In genomic region chr9:128361296-128361980, GRCh38 we compare ENCODE assay signal across 1 cellular context.
TF ChIP-seq lines count a peak whose summit lies in the region.

No MANE protein-coding gene starts in this region.

TF ChIP-seq in A549, 52 proteins besides CTCF, POLR2A, EP300 and RAD21 (continued from another document):
- no peak for TF ChIP-seq HES2 (IDR thresholded peaks at IDR 0.05)
- no peak for TF ChIP-seq ZFP36 (IDR thresholded peaks at IDR 0.05; ENCODE audit: borderline replicate concordance, partially characterized antibody)
- TF ChIP-seq CBX8 (IDR thresholded peaks at IDR 0.05): no peak
- TF ChIP-seq ZSCAN20 (CRISPR knock-in tag; IDR thresholded peaks at IDR 0.05): no peak
- TF ChIP-seq, protein P1, sequence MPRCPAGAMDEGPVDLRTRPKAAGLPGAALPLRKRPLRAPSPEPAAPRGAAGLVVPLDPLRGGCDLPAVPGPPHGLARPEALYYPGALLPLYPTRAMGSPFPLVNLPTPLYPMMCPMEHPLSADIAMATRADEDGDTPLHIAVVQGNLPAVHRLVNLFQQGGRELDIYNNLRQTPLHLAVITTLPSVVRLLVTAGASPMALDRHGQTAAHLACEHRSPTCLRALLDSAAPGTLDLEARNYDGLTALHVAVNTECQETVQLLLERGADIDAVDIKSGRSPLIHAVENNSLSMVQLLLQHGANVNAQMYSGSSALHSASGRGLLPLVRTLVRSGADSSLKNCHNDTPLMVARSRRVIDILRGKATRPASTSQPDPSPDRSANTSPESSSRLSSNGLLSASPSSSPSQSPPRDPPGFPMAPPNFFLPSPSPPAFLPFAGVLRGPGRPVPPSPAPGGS (IDR thresholded peaks at IDR 0.05): no peak
- no peak for TF ChIP-seq HEYL (CRISPR knock-in tag; IDR thresholded peaks at IDR 0.05)
- no peak for TF ChIP-seq KDM1A (IDR thresholded peaks at IDR 0.05; ENCODE audit: low read depth)
